Comparison of ENCODE assay signal across 27 cellular contexts in the genomic region with DNA sequence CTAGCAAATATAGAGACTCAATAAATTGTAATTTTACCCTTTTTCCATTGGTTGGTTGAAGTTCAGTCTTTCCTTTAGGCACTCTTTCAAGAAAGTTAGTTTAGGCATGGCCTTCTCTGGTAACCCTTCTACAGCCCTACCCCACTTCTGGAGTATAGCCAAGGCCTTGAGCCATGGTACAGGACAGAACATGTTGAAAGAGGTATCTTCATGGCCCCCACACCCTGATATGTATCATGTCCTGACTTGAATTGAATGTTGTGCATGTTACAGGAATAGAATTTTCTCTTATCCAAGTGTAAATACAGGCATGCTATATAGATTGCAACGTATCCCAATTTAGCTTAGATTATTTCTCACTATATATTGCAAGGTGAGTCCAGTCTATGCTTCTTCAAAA.
DNase-seq lines count a peak whose midpoint lies in the region; ATAC-seq, FAIRE-seq and TF ChIP-seq lines count a peak whose summit lies in the region.
"Had no signal": no experiment of that assay in that cellular context is flagged by ENCODE, and none has a peak within 500 bp of the region (broad histone marks: within the 10 kb centered on the region; RNA-seq: fewer than 3 reads in every experiment).

No MANE protein-coding gene starts in this region.

- H2BK20ac ChIP-seq in IMR-90 (ENCODE audit: low read depth, low read length): no peak overlapping the region

- H3K9ac ChIP-seq in IMR-90 (ENCODE audit: low read depth, low read length) (no peak overlapping the region), astrocyte (ENCODE audit: low read length) (no peak overlapping the region), smooth muscle cell (ENCODE audit: low read depth) (no peak overlapping the region)

- 0 out of 2 replicates have a peak overlapping the region, but pooled peaks have one; percentile 56 for H3K4ac ChIP-seq in IMR-90 (ENCODE audit: low read depth, low read length)

- no peak for TF ChIP-seq RAD21 in IMR-90 (IDR thresholded peaks at IDR 0.05; ENCODE audit: low read length)

- peak overlapping the region; percentile 61; the same call in 1 of the 2 replicates for H3K14ac ChIP-seq in IMR-90 (replicated peaks; ENCODE audit: low read depth, low read length)

- CTCF ChIA-PET in IMR-90 (lab: Yijun Ruan, JAX): no interaction called here

- TF ChIP-seq POLR2A in IMR-90 (IDR thresholded peaks at IDR 0.05; ENCODE audit: low read depth, low read length) (no peak), gastroesophageal sphincter (IDR thresholded peaks at IDR 0.05) (no peak), upper lobe of left lung (IDR thresholded peaks at IDR 0.05) (no peak)

- H3K27me3 ChIP-seq in IMR-90 (ENCODE audit: control insufficient read depth, insufficient read depth, low read length) (no peaks in the 10 kb centered on the region), astrocyte (ENCODE audit: insufficient read depth, low read length) (no peaks in the 10 kb centered on the region), gastroesophageal sphincter (no peaks in the 10 kb centered on the region), smooth muscle cell (ENCODE audit: low read depth) (no peaks in the 10 kb centered on the region), upper lobe of left lung (no peaks in the 10 kb centered on the region)
- H3K27me3 ChIP-seq: right atrium auricular region, stomach, vagina had no signal

- H4K91ac ChIP-seq in IMR-90 (ENCODE audit: insufficient read depth, low read depth, low read length): no peak overlapping the region

- ATAC-seq in IMR-90 (ENCODE audit: low read depth): no peak
- no peak for ATAC-seq in gastroesophageal sphincter
- no peak for ATAC-seq in upper lobe of left lung (ENCODE audit: low FRiP score in 2 of 2)
- ATAC-seq: naive thymus-derived CD4-positive, alpha-beta T cell; T-helper 17 cell had no signal

- no peaks in the 10 kb centered on the region for H3K36me3 Mint-ChIP-seq in astrocyte (ENCODE audit: low read depth, unreplicated experiment)
- H3K36me3 Mint-ChIP-seq: memory B cell had no signal

- no peak for TF ChIP-seq EP300 in gastroesophageal sphincter (IDR thresholded peaks at IDR 0.05)
- TF ChIP-seq EP300 in upper lobe of left lung (IDR thresholded peaks at IDR 0.05): no peak

- no peaks in the 10 kb centered on the region for H3K27me3 Mint-ChIP-seq in astrocyte (ENCODE audit: low read depth, unreplicated experiment)
- H3K27me3 Mint-ChIP-seq: CD4-positive, CD25-positive, alpha-beta regulatory T cell; dendritic cell treated with granulocyte-macrophage colony-stimulating factor and Interleukin-4, amounts not matched to agents 40 ng/mL and 50 ng/mL, for 4 days; memory B cell; naive thymus-derived CD4-positive, alpha-beta T cell; T-helper 17 cell had no signal

- H3K27ac ChIP-seq in IMR-90 (ENCODE audit: insufficient read depth, low read length) (no peak overlapping the region), astrocyte (ENCODE audit: low read depth, low read length) (peak overlapping the region; percentile 55), gastroesophageal sphincter (peak overlapping the region in 3 of 4 donors; percentile 18 to 60 (median 53)), smooth muscle cell (ENCODE audit: low read depth) (peak overlapping the region; percentile 58), upper lobe of left lung (peak overlapping the region in 2 of 4 donors; percentile 26 to 35)
- H3K27ac ChIP-seq: right atrium auricular region, SK-N-MC, stomach, vagina had no signal

- dilution Hi-C loops in IMR-90 (cut with HindIII; ENCODE audit: low sequenced_read_pairs, unreplicated experiment): no loop called here

- H3K18ac ChIP-seq in IMR-90 (ENCODE audit: low read depth, low read length): peak overlapping the region; percentile 94

- no peak overlapping the region for H3K27ac Mint-ChIP-seq in astrocyte (ENCODE audit: unreplicated experiment)
- H3K27ac Mint-ChIP-seq: dendritic cell treated with granulocyte-macrophage colony-stimulating factor and Interleukin-4, amounts not matched to agents 40 ng/mL and 50 ng/mL, for 4 days; H9; memory B cell; naive thymus-derived CD4-positive, alpha-beta T cell; T-helper 17 cell had no signal

- no peaks in the 10 kb centered on the region for H3K9me3 Mint-ChIP-seq in astrocyte (ENCODE audit: unreplicated experiment)
- H3K9me3 Mint-ChIP-seq: CD4-positive, CD25-positive, alpha-beta regulatory T cell; dendritic cell treated with granulocyte-macrophage colony-stimulating factor and Interleukin-4, amounts not matched to agents 40 ng/mL and 50 ng/mL, for 4 days; H9; memory B cell; naive thymus-derived CD4-positive, alpha-beta T cell had no signal

- H3K56ac ChIP-seq in IMR-90 (ENCODE audit: extremely low read depth, insufficient read depth, low read length): no peak overlapping the region

- in situ Hi-C loops in IMR-90 (cut with MboI; ENCODE audit: low sequenced_read_pairs): no loop called here

- H4K8ac ChIP-seq in IMR-90 (ENCODE audit: low read depth in 2 of 2, low read length in 2 of 2): no peak overlapping the region; a peak in 1 of 4 replicates

- no TSS peak for BruUV-seq in IMR-90 (replicated peaks; lab: Mats Ljungman, UMichigan)

- H3K23ac ChIP-seq in IMR-90 (ENCODE audit: low read depth, low read length): no peak overlapping the region; the same call in 1 of the 2 replicates

- H3K4me2 ChIP-seq in IMR-90 (ENCODE audit: low read depth, low read length): no peak overlapping the region
- no peak overlapping the region for H3K4me2 ChIP-seq in astrocyte (ENCODE audit: low read length)
- peak overlapping the region; percentile 4 for H3K4me2 ChIP-seq in smooth muscle cell

- peaks cover 10% of the 10 kb centered on the region for H3K4me1 ChIP-seq in IMR-90 (ENCODE audit: control insufficient read depth, insufficient read depth, low read length)
- peaks cover 11% of the 10 kb centered on the region for H3K4me1 ChIP-seq in astrocyte (ENCODE audit: insufficient read depth, low read length)
- peaks cover 0 to 55% (median 18%) of the 10 kb centered on the region in 3 donors for H3K4me1 ChIP-seq in gastroesophageal sphincter
- peaks cover 7% of the 10 kb centered on the region for H3K4me1 ChIP-seq in smooth muscle cell (ENCODE audit: low read depth)
- peaks cover 4 to 31% (median 12%) of the 10 kb centered on the region in 4 donors for H3K4me1 ChIP-seq in upper lobe of left lung

- no CpG with 5 or more reads among the region's 1 CpG for WGBS in IMR-90 (ENCODE audit: extremely low coverage in 2 of 2, insufficient read length in 1 of 2), 2 experiments
- WGBS in gastroesophageal sphincter (ENCODE audit: low coverage in 1 of 2), 2 donors: 89 to 93% methylated on average over 1 of the region's 1 CpG
- 88% methylated on average over 1 of the region's 1 CpG for WGBS in smooth muscle cell (ENCODE audit: low lambda C conversion rate)
- WGBS in upper lobe of left lung, 2 donors: 86 to 94% methylated on average over 1 of the region's 1 CpG

- H3K4me3 ChIP-seq in IMR-90 (ENCODE audit: insufficient read depth, low read depth, low read length): no peak overlapping the region
- H3K4me3 ChIP-seq in astrocyte (ENCODE audit: insufficient read depth, low read depth, low read length): no peak overlapping the region
- H3K4me3 ChIP-seq in gastroesophageal sphincter: no peak overlapping the region
- H3K4me3 ChIP-seq in smooth muscle cell: no peak overlapping the region
- no peak overlapping the region for H3K4me3 ChIP-seq in upper lobe of left lung
- H3K4me3 ChIP-seq: right atrium auricular region, SK-N-MC, stomach, vagina had no signal

- H3K79me1 ChIP-seq in IMR-90 (ENCODE audit: low read depth in 1 of 2, low read length in 2 of 2): peaks cover 10 to 27% of the 10 kb centered on the region in 2 experiments; a peak in 3 of 4 replicates

- H3K4me1 Mint-ChIP-seq in astrocyte (ENCODE audit: low read depth, unreplicated experiment): peaks cover 39% of the 10 kb centered on the region
- H3K4me1 Mint-ChIP-seq: memory B cell had no signal

- H3K4me3 Mint-ChIP-seq in astrocyte (ENCODE audit: unreplicated experiment): no peak overlapping the region
- H3K4me3 Mint-ChIP-seq: CD4-positive, CD25-positive, alpha-beta regulatory T cell; dendritic cell treated with granulocyte-macrophage colony-stimulating factor and Interleukin-4, amounts not matched to agents 40 ng/mL and 50 ng/mL, for 4 days; H9; memory B cell; naive thymus-derived CD4-positive, alpha-beta T cell; T-helper 17 cell had no signal

- H3K9me1 ChIP-seq in IMR-90 (ENCODE audit: insufficient read depth, low read length): no peaks in the 10 kb centered on the region

- peaks cover 5% of the 10 kb centered on the region for H3F3A ChIP-seq in smooth muscle cell (ENCODE audit: low read depth)

- FAIRE-seq in astrocyte (lab: Jason Lieb, UNC): no peak
- FAIRE-seq: G401.6 had no signal

- H2AK5ac ChIP-seq in IMR-90 (ENCODE audit: low read depth, low read length): peak overlapping the region; percentile 89

- no peaks in the 10 kb centered on the region for H3K36me3 ChIP-seq in IMR-90 (ENCODE audit: control insufficient read depth, insufficient read depth, low read length)
- H3K36me3 ChIP-seq in astrocyte (ENCODE audit: insufficient read depth, low read length): no peaks in the 10 kb centered on the region
- no peaks in the 10 kb centered on the region for H3K36me3 ChIP-seq in gastroesophageal sphincter
- H3K36me3 ChIP-seq in smooth muscle cell (ENCODE audit: low read depth): no peaks in the 10 kb centered on the region
- no peaks in the 10 kb centered on the region for H3K36me3 ChIP-seq in upper lobe of left lung
- H3K36me3 ChIP-seq: right atrium auricular region, stomach, vagina had no signal

- peak overlapping the region; percentile 75; the same call in 1 of the 2 replicates for H4K5ac ChIP-seq in IMR-90 (ENCODE audit: low read depth, low read length)

- H2BK5ac ChIP-seq in IMR-90 (ENCODE audit: low read depth, low read length, poor library complexity, severe bottlenecking): peak overlapping the region; percentile 54

- intact Hi-C loops in IMR-90 (cut with micrococcal nuclease): no loop called here

- DNase-seq in IMR-90 (no peak), astrocyte (ENCODE audit: low read depth) (no peak), smooth muscle cell (lab: John Stamatoyannopoulos, UW; ENCODE audit: unreplicated experiment) (no peak), T-helper 2 cell (no peak), activated gamma-delta T cell (lab: John Stamatoyannopoulos, UW) (no peak), upper lobe of left lung (no peak)
- DNase-seq: activated CD4-positive, alpha-beta T cell treated with anti-CD3 and anti-CD28 coated beads, Interleukin-2, amount 50 U/mL, for 1 hour; activated CD8-positive, alpha-beta memory T cell treated with anti-CD3 and anti-CD28 coated beads, Interleukin-2, amount 50 U/mL, for 48 hours; activated effector memory CD4-positive, alpha-beta T cell treated with Interleukin-2 at 50 U/mL for 16 hours; H9; hippocampal formation; KBM-7; naive thymus-derived CD4-positive, alpha-beta T cell; NCI-H146; NCI-H2171; NCI-H524; occipital lobe; stomach; T-helper 17 cell had no signal

- H3K79me2 ChIP-seq in astrocyte (ENCODE audit: insufficient read depth, low read length): peaks cover 95% of the 10 kb centered on the region
- H3K79me2 ChIP-seq in smooth muscle cell (ENCODE audit: low read depth): peaks cover 11% of the 10 kb centered on the region

- no peak overlapping the region for H2AK9ac ChIP-seq in IMR-90 (replicated peaks; ENCODE audit: low read depth, low read length, poor library complexity)

- no peaks in the 10 kb centered on the region for H3K9me3 ChIP-seq in IMR-90 (ENCODE audit: control insufficient read depth, insufficient read depth, low read length)
- no peaks in the 10 kb centered on the region for H3K9me3 ChIP-seq in astrocyte (ENCODE audit: insufficient read depth, low read depth, low read length)
- no peaks in the 10 kb centered on the region for H3K9me3 ChIP-seq in gastroesophageal sphincter
- no peaks in the 10 kb centered on the region for H3K9me3 ChIP-seq in smooth muscle cell (replicated peaks; ENCODE audit: low read depth)
- no peaks in the 10 kb centered on the region for H3K9me3 ChIP-seq in upper lobe of left lung
- H3K9me3 ChIP-seq: right atrium auricular region, stomach, vagina had no signal

- H2BK120ac ChIP-seq in IMR-90 (ENCODE audit: low read depth, low read length): peak overlapping the region; percentile 42; the same call in 1 of the 2 replicates

- H2AFZ ChIP-seq in IMR-90 (replicated peaks; ENCODE audit: low read length, poor library complexity) (no peak overlapping the region), astrocyte (ENCODE audit: low read depth, low read length) (no peak overlapping the region), smooth muscle cell (ENCODE audit: low read depth) (no peak overlapping the region)

- H4K20me1 ChIP-seq in IMR-90 (ENCODE audit: insufficient read depth, low read length) (peaks cover under 1% of the 10 kb centered on the region; the same call in 1 of the 2 replicates), astrocyte (ENCODE audit: insufficient read depth, low read length) (peaks cover 12% of the 10 kb centered on the region), smooth muscle cell (ENCODE audit: low read depth) (no peaks in the 10 kb centered on the region)

- TF ChIP-seq CTCF in IMR-90 (conservative IDR thresholded peaks at IDR 0.05; ENCODE audit: low read depth, low read length): no peak
- no peak for TF ChIP-seq CTCF in astrocyte (IDR thresholded peaks at IDR 0.05; ENCODE audit: insufficient read depth, low read depth, low read length)
- no peak for TF ChIP-seq CTCF in gastroesophageal sphincter (IDR thresholded peaks at IDR 0.05)
- TF ChIP-seq CTCF in smooth muscle cell (IDR thresholded peaks at IDR 0.05; ENCODE audit: borderline replicate concordance, insufficient read depth, poor library complexity, severe bottlenecking): no peak
- no peak for TF ChIP-seq CTCF in upper lobe of left lung (IDR thresholded peaks at IDR 0.05)

- POLR2A ChIA-PET in IMR-90 (lab: Charles Lee; ENCODE audit: unreplicated experiment): no interaction called here

- peak overlapping the region; percentile 79; the same call in 2 of the 3 replicates for H2BK15ac ChIP-seq in IMR-90 (ENCODE audit: low read depth, low read length)
